Comparison of ENCODE assay signal across 22 cellular contexts in the genomic region with DNA sequence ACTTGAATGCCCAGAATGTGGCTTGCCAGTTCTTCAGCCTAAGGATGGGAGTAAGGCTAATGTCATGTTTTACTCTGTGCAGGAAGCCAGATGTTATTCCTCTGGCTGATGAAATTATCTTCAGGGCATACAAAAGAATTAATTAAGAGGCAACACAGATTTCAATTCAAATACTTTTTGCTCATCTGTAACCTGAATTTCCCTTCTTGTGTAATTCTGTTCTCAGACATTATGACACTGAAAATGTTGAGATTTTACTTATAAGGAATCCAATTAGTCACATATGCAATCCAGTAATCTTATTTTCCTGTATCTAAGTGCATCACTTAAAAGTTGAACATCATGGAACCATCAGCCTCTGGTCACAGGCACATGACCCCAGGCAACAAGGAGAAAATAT.
"Had no signal": no experiment of that assay in that cellular context is flagged by ENCODE, and none has a peak within 500 bp of the region (broad histone marks: within the 10 kb centered on the region; RNA-seq: fewer than 3 reads in every experiment).

No MANE protein-coding gene starts in this region.

- H3K27me3 ChIP-seq: MG63, SJSA1 had no signal

- H3K9me3 ChIP-seq: MG63, SJSA1 had no signal

- H3K4me3 ChIP-seq: MG63, SJSA1 had no signal

- DNase-seq: IMR-90, Karpas-422, KG1, MG63, NCI-H1092, NCI-H1105 treated with DMSO at 0.1 percent for 48 hours, NCI-H1417 treated with DMSO at 0.1 percent for 48 hours, NCI-H146, NCI-H1694 treated with DMSO at 0.1 percent for 48 hours, NCI-H1930, NCI-H2081, NCI-H2107, NCI-H226, NCI-H446, NCI-H510A, NCI-H524 treated with DMSO at 0.1 percent for 48 hours, Right ventricle myocardium superior, RPMI8226, SIG-M5, SW 1271, T-cell had no signal

- H3K27ac ChIP-seq: SJSA1 had no signal

- H3K36me3 ChIP-seq: MG63, SJSA1 had no signal
